Comparison of ENCODE assay signal across 1 cellular context in genomic region chr7:130350945-130351663, GRCh38.
A peak's percentile ranks its signal among the peaks of the same experiment; 100 is the strongest.
TF ChIP-seq lines count a peak whose summit lies in the region.

No MANE protein-coding gene starts in this region.

TF ChIP-seq in liver, 16 proteins besides CTCF, POLR2A, EP300 and RAD21:
- no peak for TF ChIP-seq EGR1 (IDR thresholded peaks at IDR 0.05; ENCODE audit: low read depth in 2 of 2)
- TF ChIP-seq REST (IDR thresholded peaks at IDR 0.05), result no peak
- no peak for TF ChIP-seq YY1 (IDR thresholded peaks at IDR 0.05)
- no peak for TF ChIP-seq JUND (IDR thresholded peaks at IDR 0.05)
- TF ChIP-seq FOXA1 (IDR thresholded peaks at IDR 0.05), result no peak
- no peak for TF ChIP-seq ATF3 (IDR thresholded peaks at IDR 0.05)
- TF ChIP-seq NR2F2 (IDR thresholded peaks at IDR 0.05), result peak; percentile 96
- TF ChIP-seq ZBTB33 (IDR thresholded peaks at IDR 0.05), result no peak
- peak in 1 of 2 donors; percentile 35 for TF ChIP-seq RXRA (IDR thresholded peaks at IDR 0.05)
- no peak for TF ChIP-seq TAF1 (conservative IDR thresholded peaks at IDR 0.05)
- TF ChIP-seq SP1 (IDR thresholded peaks at IDR 0.05), result peak; percentile 13
- TF ChIP-seq FOXA2 (IDR thresholded peaks at IDR 0.05), result no peak
- TF ChIP-seq MAX (IDR thresholded peaks at IDR 0.05), result no peak
- no peak for TF ChIP-seq GABPA (IDR thresholded peaks at IDR 0.05 in 1 of 2, conservative IDR thresholded peaks at IDR 0.05 in 1 of 2)
- TF ChIP-seq HNF4A (conservative IDR thresholded peaks at IDR 0.05), result no peak
- no peak for TF ChIP-seq HNF4G (IDR thresholded peaks at IDR 0.05)
